ENCODE assay signal across 10 cellular contexts in genomic region chr3:13014755-13015285, GRCh38. TPM values are rescaled to one million over a fixed set of nuclear protein-coding genes. Genes with fewer than 3 reads are reported as not detected.
DNase-seq lines count a peak whose midpoint lies in the region; ATAC-seq and TF ChIP-seq lines count a peak whose summit lies in the region.
"Had no signal": no experiment of that assay in that cellular context is flagged by ENCODE, and none has a peak within 500 bp of the region (broad histone marks: within the 10 kb centered on the region; RNA-seq: fewer than 3 reads in every experiment).

No MANE protein-coding gene starts in this region.

- no peaks in the 10 kb centered on the region for H3K9me3 Mint-ChIP-seq in activated naive CD8-positive, alpha-beta T cell (ENCODE audit: low read depth)

- H3K36me3 ChIP-seq in left ventricle myocardium inferior (no peaks in the 10 kb centered on the region), mucosa of rectum (ENCODE audit: control insufficient read depth in 2 of 2, insufficient read depth in 2 of 2, low read length in 2 of 2) (no peaks in the 10 kb centered on the region)

- H3K27ac Mint-ChIP-seq in activated naive CD8-positive, alpha-beta T cell = peak overlapping the region; percentile 98

- intact Hi-C loops in left ventricle myocardium inferior (cut with micrococcal nuclease) = no loop called here
- intact Hi-C loops in left ventricle myocardium superior (cut with micrococcal nuclease) = no loop called here

- H3K9me3 ChIP-seq in left ventricle myocardium inferior (replicated peaks) (no peaks in the 10 kb centered on the region), mucosa of rectum (ENCODE audit: control insufficient read depth in 2 of 2, low read length in 2 of 2) (no peaks in the 10 kb centered on the region)

- H3K4me1 ChIP-seq in left ventricle myocardium inferior = peaks cover 48% of the 10 kb centered on the region
- H3K4me1 ChIP-seq in mucosa of rectum (ENCODE audit: control insufficient read depth in 2 of 2, insufficient read depth in 2 of 2, low read length in 2 of 2) = peaks cover 46 to 55% of the 10 kb centered on the region in 2 donors

- peak overlapping the region; percentile 58 to 60 for H3K9ac ChIP-seq in mucosa of rectum (ENCODE audit: low read depth in 1 of 2, low read length in 2 of 2)

- H3K27me3 ChIP-seq in left ventricle myocardium inferior (ENCODE audit: low read depth) = no peaks in the 10 kb centered on the region
- no peaks in the 10 kb centered on the region for H3K27me3 ChIP-seq in mucosa of rectum (ENCODE audit: control insufficient read depth in 2 of 2, insufficient read depth in 2 of 2, low read length in 2 of 2)

- H3K4me3 Mint-ChIP-seq in activated naive CD8-positive, alpha-beta T cell = peak overlapping the region; percentile 89

- no peaks in the 10 kb centered on the region for H3K36me3 Mint-ChIP-seq in activated naive CD8-positive, alpha-beta T cell

- DNase-seq in left ventricle myocardium inferior (no peak), left ventricle myocardium superior (no peak), SKM-1 treated with dmso at 0.1 percent for 144 hours (lab: John Stamatoyannopoulos, UW; ENCODE audit: unreplicated experiment) (no peak)
- DNase-seq: amniotic stem cell, T1000 had no signal

- peaks cover 69% of the 10 kb centered on the region for H3K4me1 Mint-ChIP-seq in activated naive CD8-positive, alpha-beta T cell (ENCODE audit: low read depth)

- no peak for TF ChIP-seq CTCF in left ventricle myocardium inferior (IDR thresholded peaks at IDR 0.05; ENCODE audit: borderline replicate concordance)

- H3K27ac ChIP-seq in left ventricle myocardium inferior (replicated peaks) = peak overlapping the region; percentile 82
- peak overlapping the region; percentile 78 to 93 for H3K27ac ChIP-seq in mucosa of rectum (ENCODE audit: low read depth in 2 of 2, low read length in 2 of 2)

- H3K4me3 ChIP-seq in left ventricle myocardium inferior (peak overlapping the region; percentile 48), mucosa of rectum (ENCODE audit: low read length in 2 of 2) (peak overlapping the region in 1 of 2 donors; percentile 59)

- H3K27me3 Mint-ChIP-seq in activated naive CD8-positive, alpha-beta T cell = no peaks in the 10 kb centered on the region

- ATAC-seq in left ventricle myocardium superior = no peak
- no peak for ATAC-seq in GM18873 (IDR thresholded peaks at IDR 0.05; ENCODE audit: low FRiP score, unreplicated experiment)
- ATAC-seq in GM18511 (IDR thresholded peaks at IDR 0.05; ENCODE audit: unreplicated experiment) = no peak
- no peak for ATAC-seq in HG02885 (IDR thresholded peaks at IDR 0.05; ENCODE audit: poor library complexity, unreplicated experiment)

RNA-seq across cellular contexts. Expression of gene IQSEC1, which starts 58.4 kb away (rescaled TPM):
- total RNA-seq in left ventricle myocardium inferior (78.6 TPM), left ventricle myocardium superior (95.1 TPM)
